ENCODE assay signal across 1 cellular context in the genomic region with DNA sequence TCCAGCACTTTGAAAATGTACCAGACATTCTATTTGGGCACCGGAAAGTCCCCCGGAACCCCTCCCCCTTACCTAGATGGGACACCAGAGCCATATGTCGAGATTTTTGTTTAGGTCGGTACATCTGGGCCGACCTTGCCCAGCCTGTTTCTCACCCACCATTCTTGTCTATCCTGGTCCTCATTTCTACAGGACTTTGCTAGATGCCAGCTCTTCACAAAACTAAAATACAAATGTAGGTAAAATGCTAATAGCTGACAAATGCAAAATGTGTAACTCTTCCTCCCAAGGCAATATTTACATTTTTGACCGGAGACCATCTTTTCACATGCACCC.
A peak's percentile ranks its signal among the peaks of the same experiment; 100 is the strongest.
TF ChIP-seq lines count a peak whose summit lies in the region.
"Not testable (repeated sequence)": the region's sequence is repeated elsewhere in the genome, so short reads cannot be mapped to it uniquely, and the experiment has no call there.

No MANE protein-coding gene starts in this region.

TF ChIP-seq in HepG2, 621 proteins besides CTCF, POLR2A, EP300 and RAD21:
- TF ChIP-seq ATF1 (CRISPR knock-in tag; IDR thresholded peaks at IDR 0.05) (peak; percentile 53; the same call in 1 of the 2 replicates), ZNF484 (CRISPR knock-in tag; IDR thresholded peaks at IDR 0.05; ENCODE audit: borderline replicate concordance, low read depth) (peak; percentile 18; the same call in 1 of the 2 replicates), ZNF670 (CRISPR knock-in tag; IDR thresholded peaks at IDR 0.05; ENCODE audit: borderline replicate concordance) (0 out of 2 replicates have a peak, but pooled peaks have one; percentile 4), ELF4 (CRISPR knock-in tag; IDR thresholded peaks at IDR 0.05; ENCODE audit: borderline replicate concordance) (0 out of 2 replicates have a peak, but pooled peaks have one; percentile 19), MTF2 (CRISPR knock-in tag; IDR thresholded peaks at IDR 0.05; ENCODE audit: borderline replicate concordance) (0 out of 2 replicates have a peak, but pooled peaks have one; percentile 13), PCBP2 (optimal IDR thresholded peaks at IDR 0.05; ENCODE audit: low read depth, low read length, poor library complexity, severe bottlenecking) (peak; percentile 11), RBAK (CRISPR knock-in tag; IDR thresholded peaks at IDR 0.05) (peak; percentile 3; the same call in 1 of the 2 replicates), KDM5A (IDR thresholded peaks at IDR 0.05; ENCODE audit: borderline replicate concordance, low read length) (peak; percentile 11; the same call in 1 of the 2 replicates), ZNF816 (CRISPR knock-in tag; IDR thresholded peaks at IDR 0.05; ENCODE audit: borderline replicate concordance) (0 out of 2 replicates have a peak, but pooled peaks have one; percentile 7), MAFK (conservative IDR thresholded peaks at IDR 0.05 in 1 of 2, IDR thresholded peaks at IDR 0.05 in 1 of 2; ENCODE audit: low read length in 2 of 2) (0 out of 4 replicates have a peak, but pooled peaks of 1 of the 2 experiments have one; percentile 28), ZNF605 (CRISPR knock-in tag; IDR thresholded peaks at IDR 0.05) (0 out of 2 replicates have a peak, but pooled peaks have one; percentile 6), ZSCAN30 (CRISPR knock-in tag; IDR thresholded peaks at IDR 0.05) (peak; percentile 69; the same call in 1 of the 2 replicates)
- TF ChIP-seq, protein P1, sequence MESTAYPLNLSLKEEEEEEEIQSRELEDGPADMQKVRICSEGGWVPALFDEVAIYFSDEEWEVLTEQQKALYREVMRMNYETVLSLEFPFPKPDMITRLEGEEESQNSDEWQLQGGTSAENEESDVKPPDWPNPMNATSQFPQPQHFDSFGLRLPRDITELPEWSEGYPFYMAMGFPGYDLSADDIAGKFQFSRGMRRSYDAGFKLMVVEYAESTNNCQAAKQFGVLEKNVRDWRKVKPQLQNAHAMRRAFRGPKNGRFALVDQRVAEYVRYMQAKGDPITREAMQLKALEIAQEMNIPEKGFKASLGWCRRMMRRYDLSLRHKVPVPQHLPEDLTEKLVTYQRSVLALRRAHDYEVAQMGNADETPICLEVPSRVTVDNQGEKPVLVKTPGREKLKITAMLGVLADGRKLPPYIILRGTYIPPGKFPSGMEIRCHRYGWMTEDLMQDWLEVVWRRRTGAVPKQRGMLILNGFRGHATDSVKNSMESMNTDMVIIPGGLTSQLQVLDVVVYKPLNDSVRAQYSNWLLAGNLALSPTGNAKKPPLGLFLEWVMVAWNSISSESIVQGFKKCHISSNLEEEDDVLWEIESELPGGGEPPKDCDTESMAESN (CRISPR knock-in tag; conservative IDR thresholded peaks at IDR 0.05): peak; percentile 3; the same call in 1 of the 2 replicates
- TF ChIP-seq, protein P2, sequence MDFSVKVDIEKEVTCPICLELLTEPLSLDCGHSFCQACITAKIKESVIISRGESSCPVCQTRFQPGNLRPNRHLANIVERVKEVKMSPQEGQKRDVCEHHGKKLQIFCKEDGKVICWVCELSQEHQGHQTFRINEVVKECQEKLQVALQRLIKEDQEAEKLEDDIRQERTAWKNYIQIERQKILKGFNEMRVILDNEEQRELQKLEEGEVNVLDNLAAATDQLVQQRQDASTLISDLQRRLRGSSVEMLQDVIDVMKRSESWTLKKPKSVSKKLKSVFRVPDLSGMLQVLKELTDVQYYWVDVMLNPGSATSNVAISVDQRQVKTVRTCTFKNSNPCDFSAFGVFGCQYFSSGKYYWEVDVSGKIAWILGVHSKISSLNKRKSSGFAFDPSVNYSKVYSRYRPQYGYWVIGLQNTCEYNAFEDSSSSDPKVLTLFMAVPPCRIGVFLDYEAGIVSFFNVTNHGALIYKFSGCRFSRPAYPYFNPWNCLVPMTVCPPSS (IDR thresholded peaks at IDR 0.05): 0 out of 2 replicates have a peak, but pooled peaks have one; percentile 1
- TF ChIP-seq, protein P3, sequence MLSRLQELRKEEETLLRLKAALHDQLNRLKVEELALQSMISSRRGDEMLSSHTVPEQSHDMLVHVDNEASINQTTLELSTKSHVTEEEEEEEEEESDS (CRISPR knock-in tag; IDR thresholded peaks at IDR 0.05; ENCODE audit: borderline replicate concordance): 0 out of 2 replicates have a peak, but pooled peaks have one; percentile 13
- TF ChIP-seq, protein P4, sequence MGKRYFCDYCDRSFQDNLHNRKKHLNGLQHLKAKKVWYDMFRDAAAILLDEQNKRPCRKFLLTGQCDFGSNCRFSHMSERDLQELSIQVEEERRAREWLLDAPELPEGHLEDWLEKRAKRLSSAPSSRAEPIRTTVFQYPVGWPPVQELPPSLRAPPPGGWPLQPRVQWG (CRISPR knock-in tag; IDR thresholded peaks at IDR 0.05; ENCODE audit: borderline replicate concordance, low read depth): 0 out of 2 replicates have a peak, but pooled peaks have one; percentile 28
- TF ChIP-seq, protein P5, sequence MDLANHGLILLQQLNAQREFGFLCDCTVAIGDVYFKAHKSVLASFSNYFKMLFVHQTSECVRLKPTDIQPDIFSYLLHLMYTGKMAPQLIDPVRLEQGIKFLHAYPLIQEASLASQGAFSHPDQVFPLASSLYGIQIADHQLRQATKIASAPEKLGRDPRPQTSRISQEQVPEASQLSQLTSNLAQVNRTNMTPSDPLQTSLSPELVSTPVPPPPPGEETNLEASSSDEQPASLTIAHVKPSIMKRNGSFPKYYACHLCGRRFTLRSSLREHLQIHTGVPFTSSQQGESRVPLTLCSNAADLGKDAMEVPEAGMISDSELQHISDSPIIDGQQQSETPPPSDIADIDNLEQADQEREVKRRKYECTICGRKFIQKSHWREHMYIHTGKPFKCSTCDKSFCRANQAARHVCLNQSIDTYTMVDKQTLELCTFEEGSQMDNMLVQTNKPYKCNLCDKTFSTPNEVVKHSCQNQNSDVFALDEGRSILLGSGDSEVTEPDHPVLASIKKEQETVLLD (CRISPR knock-in tag; IDR thresholded peaks at IDR 0.05; ENCODE audit: low read depth): 0 out of 2 replicates have a peak, but pooled peaks have one; percentile 7
- TF ChIP-seq, protein P6, sequence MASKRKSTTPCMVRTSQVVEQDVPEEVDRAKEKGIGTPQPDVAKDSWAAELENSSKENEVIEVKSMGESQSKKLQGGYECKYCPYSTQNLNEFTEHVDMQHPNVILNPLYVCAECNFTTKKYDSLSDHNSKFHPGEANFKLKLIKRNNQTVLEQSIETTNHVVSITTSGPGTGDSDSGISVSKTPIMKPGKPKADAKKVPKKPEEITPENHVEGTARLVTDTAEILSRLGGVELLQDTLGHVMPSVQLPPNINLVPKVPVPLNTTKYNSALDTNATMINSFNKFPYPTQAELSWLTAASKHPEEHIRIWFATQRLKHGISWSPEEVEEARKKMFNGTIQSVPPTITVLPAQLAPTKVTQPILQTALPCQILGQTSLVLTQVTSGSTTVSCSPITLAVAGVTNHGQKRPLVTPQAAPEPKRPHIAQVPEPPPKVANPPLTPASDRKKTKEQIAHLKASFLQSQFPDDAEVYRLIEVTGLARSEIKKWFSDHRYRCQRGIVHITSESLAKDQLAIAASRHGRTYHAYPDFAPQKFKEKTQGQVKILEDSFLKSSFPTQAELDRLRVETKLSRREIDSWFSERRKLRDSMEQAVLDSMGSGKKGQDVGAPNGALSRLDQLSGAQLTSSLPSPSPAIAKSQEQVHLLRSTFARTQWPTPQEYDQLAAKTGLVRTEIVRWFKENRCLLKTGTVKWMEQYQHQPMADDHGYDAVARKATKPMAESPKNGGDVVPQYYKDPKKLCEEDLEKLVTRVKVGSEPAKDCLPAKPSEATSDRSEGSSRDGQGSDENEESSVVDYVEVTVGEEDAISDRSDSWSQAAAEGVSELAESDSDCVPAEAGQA (IDR thresholded peaks at IDR 0.05; ENCODE audit: low read depth): not testable (repeated sequence)
- TF ChIP-seq, protein P6 (CRISPR knock-in tag; IDR thresholded peaks at IDR 0.05; ENCODE audit: borderline replicate concordance): 0 out of 2 replicates have a peak, but pooled peaks have one; percentile 13
